ENCODE assay signal across 9 cellular contexts in the genomic region with DNA sequence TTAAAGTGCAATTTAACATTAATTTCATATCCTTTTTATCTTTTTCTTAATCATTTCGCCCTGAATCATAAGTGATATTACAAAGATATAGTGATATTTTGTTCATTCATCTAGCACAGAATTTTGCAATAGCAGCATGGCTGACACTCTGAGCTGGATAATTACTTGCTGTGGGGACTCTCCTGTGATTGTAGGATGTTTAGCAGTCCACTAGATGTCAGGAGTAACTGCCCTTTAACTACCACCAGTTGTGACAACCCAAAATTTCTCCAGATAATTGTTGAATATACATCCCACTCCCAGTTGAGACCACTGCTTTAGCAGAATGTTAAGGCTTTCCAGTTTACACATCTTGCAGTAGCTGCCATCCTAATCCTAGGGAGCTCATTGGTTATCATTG.
A peak's percentile ranks its signal among the peaks of the same experiment; 100 is the strongest.
DNase-seq lines count a peak whose midpoint lies in the region; ATAC-seq lines count a peak whose summit lies in the region.
"Had no signal": no experiment of that assay in that cellular context is flagged by ENCODE, and none has a peak within 500 bp of the region (broad histone marks: within the 10 kb centered on the region; RNA-seq: fewer than 3 reads in every experiment).

No MANE protein-coding gene starts in this region.

- H3K27ac Mint-ChIP-seq in T-helper 17 cell, result no peak overlapping the region
- no peak overlapping the region for H3K27ac Mint-ChIP-seq in stimulated activated naive B cell treated with anti-CD40 and anti-IgM and Interleukin-4, amounts not matched to agents 10 μg/mL and 1 μg/mL and 100 μg/mL, for 72 hours
- H3K27ac Mint-ChIP-seq: stimulated activated naive CD8-positive, alpha-beta T cell treated with anti-CD3 and anti-CD28 coated beads, Interleukin-15, Interleukin-2, amounts not matched to agents 100 ng/mL and 50 ng/mL, for 24 hours had no signal

- DNase-seq in NCI-H82 (lab: John Stamatoyannopoulos, UW) (peak; percentile 50), NCI-H82 treated with DMSO at 0.1 percent for 48 hours (lab: John Stamatoyannopoulos, UW; ENCODE audit: unreplicated experiment) (no peak), T-helper 17 cell (no peak), glomerular endothelial cell (ENCODE audit: extremely low read depth, low read depth, low spot score) (peak; percentile 41), NCI-H510A treated with DMSO at 0.1 percent for 48 hours (lab: John Stamatoyannopoulos, UW) (no peak)
- DNase-seq in stimulated activated naive B cell treated with anti-CD40 and anti-IgM and Interleukin-4, amounts not matched to agents 10 μg/mL and 1 μg/mL and 100 μg/mL, for 72 hours, result no peak
- DNase-seq in activated T-cell treated with anti-CD3 and anti-CD28 coated beads, Interleukin-2, amount 50 U/mL, for 48 hours, result no peak

- H3K9me3 ChIP-seq in T-helper 17 cell (ENCODE audit: control insufficient read depth, low read length, poor library complexity, severe bottlenecking), result no peaks in the 10 kb centered on the region

- H3K9me3 Mint-ChIP-seq in stimulated activated naive B cell treated with anti-CD40 and anti-IgM and Interleukin-4, amounts not matched to agents 10 μg/mL and 1 μg/mL and 100 μg/mL, for 72 hours, result no peaks in the 10 kb centered on the region
- H3K9me3 Mint-ChIP-seq: stimulated activated naive CD8-positive, alpha-beta T cell treated with anti-CD3 and anti-CD28 coated beads, Interleukin-15, Interleukin-2, amounts not matched to agents 100 ng/mL and 50 ng/mL, for 24 hours had no signal

- no peak overlapping the region for H3K4me3 Mint-ChIP-seq in T-helper 17 cell
- H3K4me3 Mint-ChIP-seq in stimulated activated naive B cell treated with anti-CD40 and anti-IgM and Interleukin-4, amounts not matched to agents 10 μg/mL and 1 μg/mL and 100 μg/mL, for 72 hours, result no peak overlapping the region
- H3K4me3 Mint-ChIP-seq: stimulated activated naive CD8-positive, alpha-beta T cell treated with anti-CD3 and anti-CD28 coated beads, Interleukin-15, Interleukin-2, amounts not matched to agents 100 ng/mL and 50 ng/mL, for 24 hours had no signal

- peaks cover 2% of the 10 kb centered on the region for H3K4me1 Mint-ChIP-seq in T-helper 17 cell
- H3K4me1 Mint-ChIP-seq in stimulated activated naive B cell treated with anti-CD40 and anti-IgM and Interleukin-4, amounts not matched to agents 10 μg/mL and 1 μg/mL and 100 μg/mL, for 72 hours, result no peaks in the 10 kb centered on the region

- no peaks in the 10 kb centered on the region for H3K27me3 Mint-ChIP-seq in T-helper 17 cell
- H3K27me3 Mint-ChIP-seq in stimulated activated naive B cell treated with anti-CD40 and anti-IgM and Interleukin-4, amounts not matched to agents 10 μg/mL and 1 μg/mL and 100 μg/mL, for 72 hours, result no peaks in the 10 kb centered on the region
- H3K27me3 Mint-ChIP-seq: stimulated activated naive CD8-positive, alpha-beta T cell treated with anti-CD3 and anti-CD28 coated beads, Interleukin-15, Interleukin-2, amounts not matched to agents 100 ng/mL and 50 ng/mL, for 24 hours had no signal

- ATAC-seq in HG03565 (IDR thresholded peaks at IDR 0.05; ENCODE audit: unreplicated experiment) (peak; percentile 57), T-helper 17 cell (peak; percentile 77)
- ATAC-seq in stimulated activated naive B cell treated with anti-CD40 and anti-IgM and Interleukin-4, amounts not matched to agents 10 μg/mL and 1 μg/mL and 100 μg/mL, for 72 hours (replicated peaks), result peak; percentile 77 to 82

- H3K36me3 Mint-ChIP-seq in T-helper 17 cell (ENCODE audit: low read depth), result no peaks in the 10 kb centered on the region
- H3K36me3 Mint-ChIP-seq in stimulated activated naive B cell treated with anti-CD40 and anti-IgM and Interleukin-4, amounts not matched to agents 10 μg/mL and 1 μg/mL and 100 μg/mL, for 72 hours, result no peaks in the 10 kb centered on the region

Comparison
In these comparisons a context has a peak if more than half of its experiments do, and no peak if none do; other contexts are left out.
1. DNase-seq: peak in NCI-H82 (single experiment) and glomerular endothelial cell (single experiment); none in NCI-H82 treated with DMSO at 0.1 percent for 48 hours (single experiment), T-helper 17 cell (0 of 3), stimulated activated naive B cell treated with anti-CD40 and anti-IgM and Interleukin-4, amounts not matched to agents 10 μg/mL and 1 μg/mL and 100 μg/mL, for 72 hours (single experiment), activated T-cell treated with anti-CD3 and anti-CD28 coated beads, Interleukin-2, amount 50 U/mL, for 48 hours (0 of 2) and NCI-H510A treated with DMSO at 0.1 percent for 48 hours (single experiment).
2. Peak in every context shown above with its lines, with median percentiles within 50 percentile points of each other: ATAC-seq.